8 cellular contexts compared by ENCODE assay signal in genomic region chr6:31087494-31088089, GRCh38. TPM values are rescaled to one million over a fixed set of nuclear protein-coding genes. Genes with fewer than 3 reads are reported as not detected.
DNase-seq lines count a peak whose midpoint lies in the region; ATAC-seq and TF ChIP-seq lines count a peak whose summit lies in the region.

No MANE protein-coding gene starts in this region.

- ATAC-seq in esophagus mucosa: peak; percentile 93
- peak; percentile 90 to 99 (median 99) for ATAC-seq in natural killer cell
- peak; percentile 92 for ATAC-seq in stimulated activated memory B cell treated with anti-CD40 and anti-IgM and Interleukin-4, amounts not matched to agents 10 μg/mL and 1 μg/mL and 100 μg/mL, for 72 hours
- ATAC-seq in GM21360 (IDR thresholded peaks at IDR 0.05; ENCODE audit: unreplicated experiment): no peak

- no peak overlapping the region for H3K27ac Mint-ChIP-seq in natural killer cell
- H3K27ac Mint-ChIP-seq in stimulated activated memory B cell treated with anti-CD40 and anti-IgM and Interleukin-4, amounts not matched to agents 10 μg/mL and 1 μg/mL and 100 μg/mL, for 72 hours: peak overlapping the region; percentile 5

- H3K4me3 Mint-ChIP-seq in natural killer cell: no peak overlapping the region
- no peak overlapping the region for H3K4me3 Mint-ChIP-seq in stimulated activated memory B cell treated with anti-CD40 and anti-IgM and Interleukin-4, amounts not matched to agents 10 μg/mL and 1 μg/mL and 100 μg/mL, for 72 hours

- H3K27me3 Mint-ChIP-seq in natural killer cell (ENCODE audit: low read depth in 2 of 2): peaks cover 2 to 12% of the 10 kb centered on the region in 2 donors
- peaks cover 36% of the 10 kb centered on the region for H3K27me3 Mint-ChIP-seq in stimulated activated memory B cell treated with anti-CD40 and anti-IgM and Interleukin-4, amounts not matched to agents 10 μg/mL and 1 μg/mL and 100 μg/mL, for 72 hours

- H3K9me3 Mint-ChIP-seq in natural killer cell: no peaks in the 10 kb centered on the region
- no peaks in the 10 kb centered on the region for H3K9me3 Mint-ChIP-seq in stimulated activated memory B cell treated with anti-CD40 and anti-IgM and Interleukin-4, amounts not matched to agents 10 μg/mL and 1 μg/mL and 100 μg/mL, for 72 hours

- DNase-seq in GM04504 (ENCODE audit: low read depth): peak; percentile 77
- DNase-seq in HuH-7.5 (ENCODE audit: low spot score): peak; percentile 61
- DNase-seq in OCI-M2 (lab: John Stamatoyannopoulos, UW; ENCODE audit: unreplicated experiment): peak; percentile 91
- peak; percentile 88 for DNase-seq in activated T-cell treated with anti-CD3 and anti-CD28 coated beads for 24 hours (ENCODE audit: low read depth)
- peak; percentile 73 for DNase-seq in natural killer cell

- peak; percentile 72 for TF ChIP-seq CTCF in natural killer cell (IDR thresholded peaks at IDR 0.05)

- H3K36me3 Mint-ChIP-seq in natural killer cell: no peaks in the 10 kb centered on the region
- no peaks in the 10 kb centered on the region for H3K36me3 Mint-ChIP-seq in stimulated activated memory B cell treated with anti-CD40 and anti-IgM and Interleukin-4, amounts not matched to agents 10 μg/mL and 1 μg/mL and 100 μg/mL, for 72 hours

- intact Hi-C loops in natural killer cell (cut with micrococcal nuclease): loop anchor here (1.0 to 10.0 kb wide), 2 partner anchors 173 to 259 kb away; partner anchors contain the start of gene VARS2

- peaks cover 0 to 10% of the 10 kb centered on the region in 2 donors for H3K4me1 Mint-ChIP-seq in natural killer cell
- peaks cover 16% of the 10 kb centered on the region for H3K4me1 Mint-ChIP-seq in stimulated activated memory B cell treated with anti-CD40 and anti-IgM and Interleukin-4, amounts not matched to agents 10 μg/mL and 1 μg/mL and 100 μg/mL, for 72 hours

RNA-seq across cellular contexts. Expression of gene C6orf15, which starts 24.8 kb away (rescaled TPM):
- total RNA-seq in esophagus mucosa (not detected), natural killer cell (not detected)

RNA-seq across cellular contexts. Expression of gene PSORS1C1, which starts 27.0 kb away (rescaled TPM):
- total RNA-seq in esophagus mucosa (0.20 TPM), natural killer cell (not detected)

RNA-seq across cellular contexts. Expression of gene CDSN, which starts 32.7 kb away (rescaled TPM):
- 0.08 TPM for total RNA-seq in esophagus mucosa
- total RNA-seq in natural killer cell: not detected

RNA-seq across cellular contexts. Expression of gene PSORS1C2, which starts 51.3 kb away (rescaled TPM):
- total RNA-seq in esophagus mucosa (0.40 TPM), natural killer cell (not detected)
